26 cellular contexts compared by ENCODE assay signal in the genomic region with DNA sequence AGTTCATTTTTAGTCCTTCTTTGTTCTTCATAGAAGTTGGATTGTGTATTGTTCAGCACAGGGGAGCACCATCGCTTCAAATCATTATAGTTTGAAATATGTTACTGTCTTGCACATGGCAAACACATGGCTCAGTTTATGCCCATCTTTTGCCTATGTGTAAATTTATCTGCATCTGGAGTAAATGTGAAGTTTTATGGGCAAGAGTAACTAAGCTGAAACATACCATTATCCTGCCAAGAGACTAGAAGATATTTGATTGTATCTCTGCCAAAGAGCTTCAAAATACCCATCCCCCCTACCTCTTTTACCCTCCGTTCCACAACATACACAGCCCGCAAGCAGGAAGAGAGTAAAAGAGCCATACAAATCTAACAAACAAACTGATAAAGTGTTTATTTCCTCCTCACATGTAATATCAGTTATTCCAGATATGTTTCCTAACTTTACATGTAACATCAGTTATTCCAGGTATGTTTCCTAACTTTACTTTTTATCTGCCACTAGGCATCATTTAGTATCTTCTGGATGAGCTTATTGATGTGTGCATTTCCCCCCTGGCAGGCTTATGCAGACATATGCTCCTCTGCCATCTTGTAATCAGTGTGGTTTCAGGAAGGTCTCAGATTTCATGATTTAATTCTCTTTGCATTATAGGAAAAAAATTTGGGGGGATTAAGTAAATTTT.
A peak's percentile ranks its signal among the peaks of the same experiment; 100 is the strongest.
DNase-seq lines count a peak whose midpoint lies in the region; ATAC-seq and TF ChIP-seq lines count a peak whose summit lies in the region.
"Had no signal": no experiment of that assay in that cellular context is flagged by ENCODE, and none has a peak within 500 bp of the region (broad histone marks: within the 10 kb centered on the region; RNA-seq: fewer than 3 reads in every experiment).

No MANE protein-coding gene starts in this region.

- ATAC-seq in SK-N-SH treated with all-trans-retinoic acid at 6 μM for 48 hours (peak; percentile 85), HG03457 (IDR thresholded peaks at IDR 0.05; ENCODE audit: unreplicated experiment) (no peak)
- no peak for ATAC-seq in natural killer cell treated with Interleukin-12 subunit alpha and Interleukin-12 subunit beta and Interleukin-15 and Interleukin-18, amount 100 ng/mL, for 72 hours
- ATAC-seq: esophagus mucosa; left lobe of liver; stimulated activated naive B cell treated with anti-CD40 and anti-IgM and Interleukin-4, amounts not matched to agents 10 μg/mL and 1 μg/mL and 100 μg/mL, for 72 hours had no signal

- no peaks in the 10 kb centered on the region for H3K36me3 Mint-ChIP-seq in natural killer cell treated with Interleukin-12 subunit alpha and Interleukin-12 subunit beta and Interleukin-15 and Interleukin-18, amount 100 ng/mL, for 72 hours
- H3K36me3 Mint-ChIP-seq: CD14-positive monocyte; memory B cell; neural progenitor cell; stimulated activated naive B cell treated with anti-CD40 and anti-IgM and Interleukin-4, amounts not matched to agents 10 μg/mL and 1 μg/mL and 100 μg/mL, for 72 hours; type B pancreatic cell had no signal

- no peaks in the 10 kb centered on the region for H3K9me3 Mint-ChIP-seq in natural killer cell treated with Interleukin-12 subunit alpha and Interleukin-12 subunit beta and Interleukin-15 and Interleukin-18, amount 100 ng/mL, for 72 hours
- H3K9me3 Mint-ChIP-seq: activated CD4-positive, alpha-beta memory T cell treated with anti-CD3 and anti-CD28 coated beads, Interleukin-2, amount 10 ng/mL, durations not matched to agents 7 days and 5 days; activated naive CD4-positive, alpha-beta T cell treated with anti-CD3 and anti-CD28 coated beads for 36 hours; CD14-positive monocyte; central memory CD8-positive, alpha-beta T cell; HFFc6; memory B cell; neural progenitor cell; stimulated activated naive B cell treated with anti-CD40 and anti-IgM and Interleukin-4, amounts not matched to agents 10 μg/mL and 1 μg/mL and 100 μg/mL, for 72 hours; type B pancreatic cell had no signal

- in situ Hi-C loops in G401 (cut with HindIII; ENCODE audit: low sequenced_read_pairs), result loop anchor here (5.0 kb wide), 1 partner anchor 35 kb away; no protein-coding TSS in a partner anchor

- H3K27me3 Mint-ChIP-seq in natural killer cell treated with Interleukin-12 subunit alpha and Interleukin-12 subunit beta and Interleukin-15 and Interleukin-18, amount 100 ng/mL, for 72 hours, result no peaks in the 10 kb centered on the region
- H3K27me3 Mint-ChIP-seq: activated CD4-positive, alpha-beta memory T cell treated with anti-CD3 and anti-CD28 coated beads, Interleukin-2, amount 10 ng/mL, durations not matched to agents 7 days and 5 days; central memory CD8-positive, alpha-beta T cell; stimulated activated naive B cell treated with anti-CD40 and anti-IgM and Interleukin-4, amounts not matched to agents 10 μg/mL and 1 μg/mL and 100 μg/mL, for 72 hours; type B pancreatic cell had no signal

- no peak overlapping the region for H3K4me3 Mint-ChIP-seq in natural killer cell treated with Interleukin-12 subunit alpha and Interleukin-12 subunit beta and Interleukin-15 and Interleukin-18, amount 100 ng/mL, for 72 hours
- H3K4me3 Mint-ChIP-seq: activated CD4-positive, alpha-beta memory T cell treated with anti-CD3 and anti-CD28 coated beads, Interleukin-2, amount 10 ng/mL, durations not matched to agents 7 days and 5 days; activated naive CD4-positive, alpha-beta T cell treated with anti-CD3 and anti-CD28 coated beads for 36 hours; CD14-positive monocyte; central memory CD8-positive, alpha-beta T cell; HFFc6; memory B cell; neural progenitor cell; stimulated activated naive B cell treated with anti-CD40 and anti-IgM and Interleukin-4, amounts not matched to agents 10 μg/mL and 1 μg/mL and 100 μg/mL, for 72 hours; type B pancreatic cell had no signal

- peaks cover 5 to 11% of the 10 kb centered on the region in 2 donors for H3K4me1 Mint-ChIP-seq in natural killer cell treated with Interleukin-12 subunit alpha and Interleukin-12 subunit beta and Interleukin-15 and Interleukin-18, amount 100 ng/mL, for 72 hours (ENCODE audit: low read depth in 2 of 2)
- H3K4me1 Mint-ChIP-seq: memory B cell; stimulated activated naive B cell treated with anti-CD40 and anti-IgM and Interleukin-4, amounts not matched to agents 10 μg/mL and 1 μg/mL and 100 μg/mL, for 72 hours had no signal

- DNase-seq in NCI-H146 (lab: John Stamatoyannopoulos, UW) (peak; percentile 69), NCI-H146 treated with DMSO at 0.1 percent for 48 hours (lab: John Stamatoyannopoulos, UW; ENCODE audit: unreplicated experiment) (no peak), G401 (ENCODE audit: low spot score) (peak; percentile 50), NCI-H2171 treated with DMSO at 0.1 percent for 48 hours (lab: John Stamatoyannopoulos, UW) (peak; percentile 100), NOMO-1 (lab: John Stamatoyannopoulos, UW; ENCODE audit: unreplicated experiment in 2 of 2) (no peak)
- DNase-seq in natural killer cell treated with Interleukin-12 subunit alpha and Interleukin-12 subunit beta and Interleukin-15 and Interleukin-18, amount 100 ng/mL, for 72 hours (ENCODE audit: low spot score), result no peak
- DNase-seq: activated CD4-positive, alpha-beta memory T cell treated with anti-CD3 and anti-CD28 coated beads, Interleukin-2, amount 10 ng/mL, durations not matched to agents 7 days and 5 days; activated CD8-positive, alpha-beta memory T cell treated with anti-CD3 and anti-CD28 coated beads, Interleukin-2, amount 50 U/mL, for 48 hours; activated naive CD4-positive, alpha-beta T cell treated with anti-CD3 and anti-CD28 coated beads for 36 hours; adrenal gland; GM23248; head of caudate nucleus; HFFc6; NK-92 treated with Interleukin-12 subunit alpha and Interleukin-12 subunit beta, amount 100 ng/mL, for 24 hours; PC-9; small intestine; stimulated activated naive B cell treated with anti-CD40 and anti-IgM and Interleukin-4, amounts not matched to agents 10 μg/mL and 1 μg/mL and 100 μg/mL, for 72 hours had no signal

- no peak overlapping the region for H3K27ac Mint-ChIP-seq in natural killer cell treated with Interleukin-12 subunit alpha and Interleukin-12 subunit beta and Interleukin-15 and Interleukin-18, amount 100 ng/mL, for 72 hours
- H3K27ac Mint-ChIP-seq: activated CD4-positive, alpha-beta memory T cell treated with anti-CD3 and anti-CD28 coated beads, Interleukin-2, amount 10 ng/mL, durations not matched to agents 7 days and 5 days; activated naive CD4-positive, alpha-beta T cell treated with anti-CD3 and anti-CD28 coated beads for 36 hours; CD14-positive monocyte; HFFc6; memory B cell; neural progenitor cell; stimulated activated naive B cell treated with anti-CD40 and anti-IgM and Interleukin-4, amounts not matched to agents 10 μg/mL and 1 μg/mL and 100 μg/mL, for 72 hours; type B pancreatic cell had no signal

TF ChIP-seq in SK-N-SH treated with all-trans-retinoic acid at 6 μM for 48 hours, 23 proteins besides CTCF, POLR2A, EP300 and RAD21:
- TF ChIP-seq, protein P1, sequence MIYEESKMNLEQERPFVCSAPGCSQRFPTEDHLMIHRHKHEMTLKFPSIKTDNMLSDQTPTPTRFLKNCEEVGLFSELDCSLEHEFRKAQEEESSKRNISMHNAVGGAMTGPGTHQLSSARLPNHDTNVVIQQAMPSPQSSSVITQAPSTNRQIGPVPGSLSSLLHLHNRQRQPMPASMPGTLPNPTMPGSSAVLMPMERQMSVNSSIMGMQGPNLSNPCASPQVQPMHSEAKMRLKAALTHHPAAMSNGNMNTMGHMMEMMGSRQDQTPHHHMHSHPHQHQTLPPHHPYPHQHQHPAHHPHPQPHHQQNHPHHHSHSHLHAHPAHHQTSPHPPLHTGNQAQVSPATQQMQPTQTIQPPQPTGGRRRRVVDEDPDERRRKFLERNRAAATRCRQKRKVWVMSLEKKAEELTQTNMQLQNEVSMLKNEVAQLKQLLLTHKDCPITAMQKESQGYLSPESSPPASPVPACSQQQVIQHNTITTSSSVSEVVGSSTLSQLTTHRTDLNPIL (CRISPR knock-in tag; IDR thresholded peaks at IDR 0.05; ENCODE audit: low read depth), result peak; percentile 52; the same call in 1 of the 2 replicates
- TF ChIP-seq ISL1 (CRISPR knock-in tag; IDR thresholded peaks at IDR 0.05), result peak; percentile 76
- peak; percentile 84 for TF ChIP-seq TCF4 (CRISPR knock-in tag; IDR thresholded peaks at IDR 0.05; ENCODE audit: borderline replicate concordance)
- TF ChIP-seq, protein P2, sequence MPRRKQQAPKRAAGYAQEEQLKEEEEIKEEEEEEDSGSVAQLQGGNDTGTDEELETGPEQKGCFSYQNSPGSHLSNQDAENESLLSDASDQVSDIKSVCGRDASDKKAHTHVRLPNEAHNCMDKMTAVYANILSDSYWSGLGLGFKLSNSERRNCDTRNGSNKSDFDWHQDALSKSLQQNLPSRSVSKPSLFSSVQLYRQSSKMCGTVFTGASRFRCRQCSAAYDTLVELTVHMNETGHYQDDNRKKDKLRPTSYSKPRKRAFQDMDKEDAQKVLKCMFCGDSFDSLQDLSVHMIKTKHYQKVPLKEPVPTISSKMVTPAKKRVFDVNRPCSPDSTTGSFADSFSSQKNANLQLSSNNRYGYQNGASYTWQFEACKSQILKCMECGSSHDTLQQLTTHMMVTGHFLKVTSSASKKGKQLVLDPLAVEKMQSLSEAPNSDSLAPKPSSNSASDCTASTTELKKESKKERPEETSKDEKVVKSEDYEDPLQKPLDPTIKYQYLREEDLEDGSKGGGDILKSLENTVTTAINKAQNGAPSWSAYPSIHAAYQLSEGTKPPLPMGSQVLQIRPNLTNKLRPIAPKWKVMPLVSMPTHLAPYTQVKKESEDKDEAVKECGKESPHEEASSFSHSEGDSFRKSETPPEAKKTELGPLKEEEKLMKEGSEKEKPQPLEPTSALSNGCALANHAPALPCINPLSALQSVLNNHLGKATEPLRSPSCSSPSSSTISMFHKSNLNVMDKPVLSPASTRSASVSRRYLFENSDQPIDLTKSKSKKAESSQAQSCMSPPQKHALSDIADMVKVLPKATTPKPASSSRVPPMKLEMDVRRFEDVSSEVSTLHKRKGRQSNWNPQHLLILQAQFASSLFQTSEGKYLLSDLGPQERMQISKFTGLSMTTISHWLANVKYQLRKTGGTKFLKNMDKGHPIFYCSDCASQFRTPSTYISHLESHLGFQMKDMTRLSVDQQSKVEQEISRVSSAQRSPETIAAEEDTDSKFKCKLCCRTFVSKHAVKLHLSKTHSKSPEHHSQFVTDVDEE (CRISPR knock-in tag; IDR thresholded peaks at IDR 0.05), result no peak; the same call in 1 of the 2 replicates
- TF ChIP-seq PPARA (CRISPR knock-in tag; IDR thresholded peaks at IDR 0.05; ENCODE audit: borderline replicate concordance), result no peak
- peak; percentile 11; the same call in 1 of the 2 replicates for TF ChIP-seq SNAI2 (CRISPR knock-in tag; IDR thresholded peaks at IDR 0.05)
- TF ChIP-seq ZNF70 (CRISPR knock-in tag; IDR thresholded peaks at IDR 0.05), result peak; percentile 47; the same call in 1 of the 2 replicates

Comparison
In these comparisons a context has a peak if more than half of its experiments do, and no peak if none do; other contexts are left out.
1. DNase-seq: peak in NCI-H146 (single experiment), G401 (single experiment) and NCI-H2171 treated with DMSO at 0.1 percent for 48 hours (single experiment); none in NCI-H146 treated with DMSO at 0.1 percent for 48 hours (single experiment), natural killer cell treated with Interleukin-12 subunit alpha and Interleukin-12 subunit beta and Interleukin-15 and Interleukin-18, amount 100 ng/mL, for 72 hours (single experiment) and NOMO-1 (0 of 2).